ENCODE assay signal across 12 cellular contexts in genomic region chrX:73916931-73917657, GRCh38.
DNase-seq lines count a peak whose midpoint lies in the region; ATAC-seq and TF ChIP-seq lines count a peak whose summit lies in the region.
"Had no signal": no experiment of that assay in that cellular context is flagged by ENCODE, and none has a peak within 500 bp of the region (broad histone marks: within the 10 kb centered on the region; RNA-seq: fewer than 3 reads in every experiment).

No MANE protein-coding gene starts in this region.

- H3K9me3 Mint-ChIP-seq in chondrocyte (ENCODE audit: low read depth): no peaks in the 10 kb centered on the region
- H3K9me3 Mint-ChIP-seq: activated T-cell treated with anti-CD3 and anti-CD28 coated beads, Interleukin-2, amount 50 U/mL, for 72 hours had no signal

- H3K27me3 Mint-ChIP-seq in chondrocyte (ENCODE audit: low read depth): no peaks in the 10 kb centered on the region

- H3K4me1 ChIP-seq in IMR-90 (ENCODE audit: control insufficient read depth, insufficient read depth, low read length) (peaks cover 14% of the 10 kb centered on the region), right lobe of liver (no peaks in the 10 kb centered on the region)

- H4K5ac ChIP-seq in IMR-90 (ENCODE audit: low read depth, low read length): peak overlapping the region; percentile 55

- TF ChIP-seq POLR2A in IMR-90 (IDR thresholded peaks at IDR 0.05; ENCODE audit: low read depth, low read length) (no peak), right lobe of liver (IDR thresholded peaks at IDR 0.05) (no peak)

- H3K4me3 Mint-ChIP-seq in chondrocyte (ENCODE audit: unreplicated experiment): no peak overlapping the region
- H3K4me3 Mint-ChIP-seq: activated T-cell treated with anti-CD3 and anti-CD28 coated beads, Interleukin-2, amount 50 U/mL, for 72 hours had no signal

- WGBS in IMR-90 (ENCODE audit: extremely low coverage in 2 of 2, insufficient read length in 1 of 2), 2 experiments: 38% methylated on average over 1 of the region's 2 CpGs; no CpG with 5 or more reads in 1 of the 2 experiments
- WGBS in right lobe of liver (ENCODE audit: insufficient coverage, low coverage, low lambda C conversion rate, missing lambda C conversion rate): 91% methylated on average over 2 of the region's 2 CpGs

- peak overlapping the region; percentile 88 for H3K4ac ChIP-seq in IMR-90 (ENCODE audit: low read depth, low read length)

- POLR2A ChIA-PET in IMR-90 (lab: Charles Lee; ENCODE audit: unreplicated experiment): interaction anchor here (0.6 kb wide), 1 partner anchor 53 kb away, joined by 3 read pairs; no protein-coding TSS in a partner anchor

- peak overlapping the region; percentile 12 for H2AK9ac ChIP-seq in IMR-90 (replicated peaks; ENCODE audit: low read depth, low read length, poor library complexity)

- peak; percentile 83 for ATAC-seq in IMR-90 (ENCODE audit: low read depth)
- peak; percentile 21 to 76 (median 65) for ATAC-seq in right lobe of liver
- ATAC-seq in HG03135 (IDR thresholded peaks at IDR 0.05; ENCODE audit: unreplicated experiment): no peak
- ATAC-seq: activated T-cell treated with anti-CD3 and anti-CD28 coated beads, Interleukin-2, amount 50 U/mL, for 72 hours; heart right ventricle had no signal

- peak overlapping the region; percentile 93 for H2BK20ac ChIP-seq in IMR-90 (ENCODE audit: low read depth, low read length)

- peak overlapping the region; percentile 69; the same call in 2 of the 3 replicates for H2BK15ac ChIP-seq in IMR-90 (ENCODE audit: low read depth, low read length)

- peak overlapping the region; percentile 94; the same call in 1 of the 2 replicates for H3K18ac ChIP-seq in IMR-90 (ENCODE audit: low read depth, low read length)

- peaks cover 3% of the 10 kb centered on the region; the same call in 1 of the 2 replicates for H3K9me1 ChIP-seq in IMR-90 (ENCODE audit: insufficient read depth, low read length)

- peak overlapping the region; percentile 85 for H3K27ac Mint-ChIP-seq in chondrocyte (ENCODE audit: unreplicated experiment)
- H3K27ac Mint-ChIP-seq: activated T-cell treated with anti-CD3 and anti-CD28 coated beads, Interleukin-2, amount 50 U/mL, for 72 hours had no signal

- TF ChIP-seq CTCF in AG10803 (conservative IDR thresholded peaks at IDR 0.05; ENCODE audit: low read length): no peak
- no peak for TF ChIP-seq CTCF in IMR-90 (conservative IDR thresholded peaks at IDR 0.05; ENCODE audit: low read depth, low read length)
- TF ChIP-seq CTCF in chondrocyte (IDR thresholded peaks at IDR 0.05): no peak
- no peak for TF ChIP-seq CTCF in right lobe of liver (IDR thresholded peaks at IDR 0.05)

- H3K79me1 ChIP-seq in IMR-90 (ENCODE audit: low read depth in 1 of 2, low read length in 2 of 2): peaks cover 0 to 4% of the 10 kb centered on the region in 2 experiments; a peak in 1 of 4 replicates

- H3K36me3 ChIP-seq in IMR-90 (ENCODE audit: control insufficient read depth, insufficient read depth, low read length) (no peaks in the 10 kb centered on the region), right lobe of liver (no peaks in the 10 kb centered on the region)
- H3K36me3 ChIP-seq: heart right ventricle, transverse colon had no signal

- peak overlapping the region; percentile 74 for H3K56ac ChIP-seq in IMR-90 (ENCODE audit: extremely low read depth, insufficient read depth, low read length)

- H3K27ac ChIP-seq in IMR-90 (ENCODE audit: insufficient read depth, low read length): peak overlapping the region; percentile 72
- H3K27ac ChIP-seq in right lobe of liver: no peak overlapping the region
- H3K27ac ChIP-seq: transverse colon had no signal

- dilution Hi-C loops in IMR-90 (cut with HindIII; ENCODE audit: low sequenced_read_pairs, unreplicated experiment): no loop called here

- peaks cover 27% of the 10 kb centered on the region for H3K4me1 Mint-ChIP-seq in chondrocyte (ENCODE audit: low read depth)

- peak overlapping the region; percentile 95 for H2BK5ac ChIP-seq in IMR-90 (ENCODE audit: low read depth, low read length, poor library complexity, severe bottlenecking)

- no peak for TF ChIP-seq RAD21 in IMR-90 (IDR thresholded peaks at IDR 0.05; ENCODE audit: low read length)

- intact Hi-C loops in IMR-90 (cut with micrococcal nuclease): loop anchor here (2.0 kb wide), 1 partner anchor 28 kb away; no protein-coding TSS in a partner anchor
- intact Hi-C loops in right lobe of liver (cut with DNase I): no loop called here

- H3K9me3 ChIP-seq in IMR-90 (ENCODE audit: control insufficient read depth, insufficient read depth, low read length): no peaks in the 10 kb centered on the region
- no peaks in the 10 kb centered on the region for H3K9me3 ChIP-seq in right lobe of liver
- H3K9me3 ChIP-seq: heart right ventricle, transverse colon had no signal

- no TSS peak for BruUV-seq in IMR-90 (replicated peaks; lab: Mats Ljungman, UMichigan)

- H3K23ac ChIP-seq in IMR-90 (ENCODE audit: low read depth, low read length): peak overlapping the region; percentile 86

- CTCF ChIA-PET in IMR-90 (lab: Yijun Ruan, JAX): interaction anchor here (0.7 to 0.8 kb wide), 2 partner anchors 9 to 58 kb away, joined by 3 read pairs; no protein-coding TSS in a partner anchor

- no peak overlapping the region for H2AFZ ChIP-seq in IMR-90 (replicated peaks; ENCODE audit: low read length, poor library complexity)

- no peaks in the 10 kb centered on the region for H4K20me1 ChIP-seq in IMR-90 (ENCODE audit: insufficient read depth, low read length)

- peak overlapping the region; percentile 67 to 74 for H4K8ac ChIP-seq in IMR-90 (ENCODE audit: low read depth in 2 of 2, low read length in 2 of 2)

- H3K14ac ChIP-seq in IMR-90 (replicated peaks; ENCODE audit: low read depth, low read length): peak overlapping the region; percentile 82

- peak; percentile 89 for DNase-seq in AG10803 (ENCODE audit: low read depth)
- DNase-seq in IMR-90: peak; percentile 91
- no peak for DNase-seq in chondrocyte (ENCODE audit: low spot score)
- DNase-seq in right lobe of liver: no peak
- no peak for DNase-seq in NCI-H2081 (lab: John Stamatoyannopoulos, UW)
- no peak for DNase-seq in GDM1 (lab: John Stamatoyannopoulos, UW)
- DNase-seq in activated CD4-positive, CD25-positive, alpha-beta regulatory T cell (lab: John Stamatoyannopoulos, UW): no peak
- DNase-seq: activated T-cell treated with anti-CD3 and anti-CD28 coated beads, Interleukin-2, amount 50 U/mL, for 72 hours; DMS79; heart right ventricle; transverse colon had no signal

- in situ Hi-C loops in IMR-90 (cut with MboI; ENCODE audit: low sequenced_read_pairs): no loop called here

- H3K27me3 ChIP-seq in IMR-90 (ENCODE audit: control insufficient read depth, insufficient read depth, low read length) (peaks cover 6% of the 10 kb centered on the region), right lobe of liver (no peaks in the 10 kb centered on the region)
- H3K27me3 ChIP-seq: transverse colon had no signal

- H3K9ac ChIP-seq in IMR-90 (ENCODE audit: low read depth, low read length): peak overlapping the region; percentile 4; the same call in 1 of the 2 replicates

- peak overlapping the region; percentile 49; the same call in 1 of the 2 replicates for H3K4me2 ChIP-seq in IMR-90 (ENCODE audit: low read depth, low read length)

- no peaks in the 10 kb centered on the region for H3K36me3 Mint-ChIP-seq in chondrocyte (ENCODE audit: low read depth)

- no peak overlapping the region for H3K4me3 ChIP-seq in AG10803 (ENCODE audit: low read length)
- no peak overlapping the region for H3K4me3 ChIP-seq in IMR-90 (ENCODE audit: insufficient read depth, low read depth, low read length)
- no peak overlapping the region for H3K4me3 ChIP-seq in right lobe of liver
- H3K4me3 ChIP-seq: heart right ventricle, transverse colon had no signal

- H4K91ac ChIP-seq in IMR-90 (ENCODE audit: insufficient read depth, low read depth, low read length): peak overlapping the region; percentile 71

- peak overlapping the region; percentile 85 for H2AK5ac ChIP-seq in IMR-90 (ENCODE audit: low read depth, low read length)

- peak overlapping the region; percentile 96 for H2BK120ac ChIP-seq in IMR-90 (ENCODE audit: low read depth, low read length)

TF ChIP-seq in IMR-90, 13 proteins besides CTCF, POLR2A, EP300 and RAD21:
- TF ChIP-seq CHD1 (IDR thresholded peaks at IDR 0.05; ENCODE audit: low read depth, low read length) (no peak), CEBPB (IDR thresholded peaks at IDR 0.05; ENCODE audit: low read depth, low read length) (0 out of 2 replicates have a peak, but pooled peaks have one; percentile 15)
TF ChIP-seq in IMR-90: peak in this region for 1.

Comparison
In these comparisons a context has a peak if more than half of its experiments do, and no peak if none do; other contexts are left out.
1. DNase-seq: peak in AG10803 (single experiment) and IMR-90 (single experiment); none in chondrocyte (single experiment), right lobe of liver (0 of 3), NCI-H2081 (0 of 2), GDM1 (single experiment) and activated CD4-positive, CD25-positive, alpha-beta regulatory T cell (0 of 4).